ENCODE assay signal across 8 cellular contexts in the genomic region with DNA sequence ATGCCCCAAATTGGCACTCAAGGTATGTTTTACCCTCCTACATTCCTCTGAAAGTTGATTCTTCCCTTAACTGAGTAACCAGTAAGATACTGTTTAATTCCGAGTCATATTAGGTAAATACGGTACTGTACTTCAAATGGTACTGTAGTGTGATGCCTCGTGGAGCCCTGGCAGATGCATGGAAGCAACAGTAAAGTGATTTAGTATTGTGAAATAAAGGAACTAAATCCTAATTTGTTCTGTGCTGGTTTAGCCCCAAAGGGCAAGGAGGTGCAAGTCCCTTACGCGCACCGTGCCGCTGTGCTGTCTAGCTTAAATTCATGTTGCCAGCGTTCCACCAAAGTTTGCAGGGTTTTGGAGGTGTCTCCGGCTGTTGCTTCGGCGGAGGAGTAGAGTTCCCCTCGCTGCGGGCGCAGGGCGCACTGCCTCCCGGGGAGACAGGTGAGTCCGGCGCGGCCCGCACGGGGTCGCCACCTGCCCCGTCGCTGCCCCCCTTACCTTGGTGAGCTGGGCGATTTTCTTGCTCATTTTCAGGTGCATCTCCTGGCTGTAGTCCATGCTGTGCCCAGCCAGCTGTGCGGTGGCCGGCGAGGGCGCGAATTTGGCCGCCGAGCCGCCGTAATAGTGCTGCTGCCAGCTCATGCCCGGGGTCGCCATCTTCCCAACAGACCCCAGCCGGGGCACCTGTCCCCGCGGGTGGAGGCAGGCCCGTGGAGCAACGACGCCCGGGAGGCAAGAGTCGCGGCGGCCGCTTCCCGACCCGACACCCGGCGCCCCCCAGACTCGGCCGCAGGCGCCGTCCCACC. TPM values are rescaled to one million over a fixed set of nuclear protein-coding genes. Genes with fewer than 3 reads are reported as not detected.
DNase-seq lines count a peak whose midpoint lies in the region; ATAC-seq and TF ChIP-seq lines count a peak whose summit lies in the region.

No MANE protein-coding gene starts in this region.

- H3K9me3 Mint-ChIP-seq in activated T-helper 2 cell treated with anti-CD3 and anti-CD28 coated beads, Interferon-gamma antibody, Interleukin-2, Interleukin-4, amounts not matched to agents 10 μg/mL and 5 μg/mL and 100 μg/mL, durations not matched to agents 14 hours and 24 hours and 36 hours: peaks cover 1% of the 10 kb centered on the region

- TF ChIP-seq CTCF in fibroblast of the aortic adventitia (IDR thresholded peaks at IDR 0.05; ENCODE audit: insufficient read depth, low read length) (no peak), neutrophil (IDR thresholded peaks at IDR 0.05) (no peak), upper lobe of right lung (IDR thresholded peaks at IDR 0.05) (peak; percentile 41)

- intact Hi-C loops in activated T-helper 2 cell treated with anti-CD3 and anti-CD28 coated beads, Interferon-gamma antibody, Interleukin-2, Interleukin-4, amounts not matched to agents 10 μg/mL and 5 μg/mL and 100 μg/mL, durations not matched to agents 14 hours and 24 hours and 36 hours (cut with micrococcal nuclease): loop anchor here (1.0 to 5.0 kb wide), 6 partner anchors 36 to 1476 kb away; partner anchors contain the start of genes GOPC and MCM9
- intact Hi-C loops in upper lobe of right lung (cut with DNase I): no loop called here

- peak; percentile 29 for DNase-seq in NCI-H2227 (lab: John Stamatoyannopoulos, UW; ENCODE audit: unreplicated experiment)
- no peak for DNase-seq in NCI-H2227 treated with DMSO at 0.1 percent for 48 hours (lab: John Stamatoyannopoulos, UW)
- no peak for DNase-seq in NT2/D1 (ENCODE audit: low read depth, low spot score)
- peak; percentile 47 for DNase-seq in activated T-helper 2 cell treated with anti-CD3 and anti-CD28 coated beads, Interferon-gamma antibody, Interleukin-2, Interleukin-4, amounts not matched to agents 10 μg/mL and 5 μg/mL and 100 μg/mL, durations not matched to agents 14 hours and 24 hours and 36 hours (ENCODE audit: low spot score)
- peak; percentile 14 for DNase-seq in fibroblast of the aortic adventitia (ENCODE audit: low read depth)
- DNase-seq in upper lobe of right lung: peak; percentile 80

- H3K4me3 ChIP-seq in NT2/D1 (ENCODE audit: insufficient read length, low read depth): peak overlapping the region; percentile 68
- peak overlapping the region; percentile 68 for H3K4me3 ChIP-seq in fibroblast of the aortic adventitia (ENCODE audit: low read depth, low read length)
- H3K4me3 ChIP-seq in neutrophil (ENCODE audit: low read depth in 1 of 2, low read length in 1 of 2): peak overlapping the region; percentile 39 to 56
- peak overlapping the region; percentile 80 for H3K4me3 ChIP-seq in upper lobe of right lung

- H3K4me1 ChIP-seq in NT2/D1 (ENCODE audit: insufficient read depth, insufficient read length): no peaks in the 10 kb centered on the region
- H3K4me1 ChIP-seq in neutrophil (ENCODE audit: control insufficient read depth in 1 of 2, insufficient read depth in 1 of 2, low read depth in 1 of 2, low read length in 1 of 2): peaks cover 10 to 17% of the 10 kb centered on the region in 2 experiments
- H3K4me1 ChIP-seq in upper lobe of right lung: no peaks in the 10 kb centered on the region

- ATAC-seq in HG03095 (IDR thresholded peaks at IDR 0.05; ENCODE audit: unreplicated experiment) (peak; percentile 34), upper lobe of right lung (peak; percentile 68)

- no peak overlapping the region for H3K27ac Mint-ChIP-seq in activated T-helper 2 cell treated with anti-CD3 and anti-CD28 coated beads, Interferon-gamma antibody, Interleukin-2, Interleukin-4, amounts not matched to agents 10 μg/mL and 5 μg/mL and 100 μg/mL, durations not matched to agents 14 hours and 24 hours and 36 hours

- H3K36me3 ChIP-seq in NT2/D1 (ENCODE audit: insufficient read depth, insufficient read length, low read length): no peaks in the 10 kb centered on the region
- H3K36me3 ChIP-seq in neutrophil: no peaks in the 10 kb centered on the region
- no peaks in the 10 kb centered on the region for H3K36me3 ChIP-seq in upper lobe of right lung

- peak overlapping the region; percentile 76 for H3K9ac ChIP-seq in NT2/D1 (ENCODE audit: insufficient read length, low read depth)

- H3K27me3 ChIP-seq in NT2/D1 (ENCODE audit: insufficient read depth, insufficient read length) (peaks cover 12% of the 10 kb centered on the region), neutrophil (peaks cover 89% of the 10 kb centered on the region), upper lobe of right lung (no peaks in the 10 kb centered on the region)

- H3K36me3 Mint-ChIP-seq in activated T-helper 2 cell treated with anti-CD3 and anti-CD28 coated beads, Interferon-gamma antibody, Interleukin-2, Interleukin-4, amounts not matched to agents 10 μg/mL and 5 μg/mL and 100 μg/mL, durations not matched to agents 14 hours and 24 hours and 36 hours (ENCODE audit: low read depth): no peaks in the 10 kb centered on the region

- H3K27ac ChIP-seq in neutrophil (no peak overlapping the region), upper lobe of right lung (peak overlapping the region; percentile 85)

- H3K4me3 Mint-ChIP-seq in activated T-helper 2 cell treated with anti-CD3 and anti-CD28 coated beads, Interferon-gamma antibody, Interleukin-2, Interleukin-4, amounts not matched to agents 10 μg/mL and 5 μg/mL and 100 μg/mL, durations not matched to agents 14 hours and 24 hours and 36 hours (ENCODE audit: low read depth): peak overlapping the region; percentile 72

- H3K9me3 ChIP-seq in NT2/D1 (ENCODE audit: insufficient read depth, low read length) (peaks cover 5% of the 10 kb centered on the region; the same call in 1 of the 2 replicates), neutrophil (peaks cover 6% of the 10 kb centered on the region), upper lobe of right lung (no peaks in the 10 kb centered on the region)

- H3K4me1 Mint-ChIP-seq in activated T-helper 2 cell treated with anti-CD3 and anti-CD28 coated beads, Interferon-gamma antibody, Interleukin-2, Interleukin-4, amounts not matched to agents 10 μg/mL and 5 μg/mL and 100 μg/mL, durations not matched to agents 14 hours and 24 hours and 36 hours (ENCODE audit: low read depth): peaks cover 35% of the 10 kb centered on the region

- peaks cover 8% of the 10 kb centered on the region for H3K27me3 Mint-ChIP-seq in activated T-helper 2 cell treated with anti-CD3 and anti-CD28 coated beads, Interferon-gamma antibody, Interleukin-2, Interleukin-4, amounts not matched to agents 10 μg/mL and 5 μg/mL and 100 μg/mL, durations not matched to agents 14 hours and 24 hours and 36 hours (ENCODE audit: low read depth)

RNA-seq across cellular contexts. Expression of gene FAM184A, which starts 0.6 kb away (rescaled TPM):
- 2.6 and 2.9 TPM in 2 replicates for total RNA-seq in activated T-helper 2 cell treated with anti-CD3 and anti-CD28 coated beads, Interferon-gamma antibody, Interleukin-2, Interleukin-4, amounts not matched to agents 10 μg/mL and 5 μg/mL and 100 μg/mL, durations not matched to agents 14 hours and 24 hours and 36 hours
- 0.74 and 1.9 TPM in 2 replicates for total RNA-seq in fibroblast of the aortic adventitia (ENCODE audit: low replicate concordance)
- total RNA-seq in upper lobe of right lung: 15.4 TPM

Comparison
In these comparisons a context has a peak if more than half of its experiments do, and no peak if none do; other contexts are left out.
1. DNase-seq: peak in NCI-H2227 (single experiment), activated T-helper 2 cell treated with anti-CD3 and anti-CD28 coated beads, Interferon-gamma antibody, Interleukin-2, Interleukin-4, amounts not matched to agents 10 μg/mL and 5 μg/mL and 100 μg/mL, durations not matched to agents 14 hours and 24 hours and 36 hours (single experiment), fibroblast of the aortic adventitia (single experiment) and upper lobe of right lung (single experiment); none in NCI-H2227 treated with DMSO at 0.1 percent for 48 hours (single experiment) and NT2/D1 (single experiment).
2. Peak in every context shown above with its lines, with median percentiles within 50 percentile points of each other: H3K4me3 ChIP-seq.